22 cellular contexts compared by ENCODE assay signal in genomic region chr2:175769200-175769599, GRCh38.
DNase-seq lines count a peak whose midpoint lies in the region; ATAC-seq, FAIRE-seq and TF ChIP-seq lines count a peak whose summit lies in the region.
"Had no signal": no experiment of that assay in that cellular context is flagged by ENCODE, and none has a peak within 500 bp of the region (broad histone marks: within the 10 kb centered on the region; RNA-seq: fewer than 3 reads in every experiment).

No MANE protein-coding gene starts in this region.

- no peak overlapping the region for H2AFZ ChIP-seq in IMR-90 (replicated peaks; ENCODE audit: low read length, poor library complexity)
- H2AFZ ChIP-seq in K562 (ENCODE audit: low read depth, low read length): no peak overlapping the region
- H2AFZ ChIP-seq in keratinocyte (ENCODE audit: control insufficient read depth, low read length): no peak overlapping the region

- FAIRE-seq in K562 (lab: Jason Lieb, UNC) (no peak), keratinocyte (lab: Jason Lieb, UNC) (no peak)
- FAIRE-seq: GM12878, GM18507, H54 had no signal

- no peak overlapping the region for H3K4ac ChIP-seq in IMR-90 (ENCODE audit: low read depth, low read length)

- no peaks in the 10 kb centered on the region for H3K79me1 ChIP-seq in IMR-90 (ENCODE audit: low read depth in 1 of 2, low read length in 2 of 2)

- H3K18ac ChIP-seq in IMR-90 (ENCODE audit: low read depth, low read length): no peak overlapping the region

- POLR2A ChIA-PET in IMR-90 (lab: Charles Lee; ENCODE audit: unreplicated experiment) (no interaction called here), K562 (lab: Yijun Ruan, JAX) (no interaction called here)

- in situ Hi-C loops in IMR-90 (cut with MboI; ENCODE audit: low sequenced_read_pairs): no loop called here
- in situ Hi-C loops in K562 (cut with MboI): no loop called here

- ATAC-seq in IMR-90 (ENCODE audit: low read depth) (no peak), K562 (no peak), HG03175 (IDR thresholded peaks at IDR 0.05; ENCODE audit: unreplicated experiment) (no peak)
- ATAC-seq: GM12878, T-helper 17 cell had no signal

- no peak overlapping the region for H2BK5ac ChIP-seq in IMR-90 (ENCODE audit: low read depth, low read length, poor library complexity, severe bottlenecking)

- intact Hi-C loops in IMR-90 (cut with micrococcal nuclease): no loop called here
- intact Hi-C loops in K562 (cut with micrococcal nuclease): no loop called here
- intact Hi-C loops in colonic mucosa (cut with DNase I): no loop called here

- H4K20me1 ChIP-seq in IMR-90 (ENCODE audit: insufficient read depth, low read length): no peaks in the 10 kb centered on the region
- no peaks in the 10 kb centered on the region for H4K20me1 ChIP-seq in K562 (replicated peaks; ENCODE audit: control insufficient read depth, insufficient read depth, low read length)
- H4K20me1 ChIP-seq in keratinocyte (ENCODE audit: control insufficient read depth, extremely low read depth, insufficient read depth, low read length): no peaks in the 10 kb centered on the region

- DNase-seq in ELR (ENCODE audit: low read depth) (peak; percentile 10), IMR-90 (no peak), K562 (ENCODE audit: extremely low read depth in 1 of 4, low spot score in 3 of 4) (no peak), keratinocyte (ENCODE audit: low read depth, low spot score) (peak; percentile 13), right atrium auricular region (ENCODE audit: low spot score) (no peak), Kasumi-1 (lab: John Stamatoyannopoulos, UW) (no peak), colonic mucosa (no peak)
- DNase-seq: ACHN, AML-193, DND-41, GF-D8, HFFc6, MM.1S, NCI-H1092 treated with DMSO at 0.1 percent for 48 hours, NCI-H1694, NCI-H510A treated with DMSO at 0.1 percent for 48 hours, T-helper 17 cell had no signal

- H3K27me3 ChIP-seq in IMR-90 (ENCODE audit: control insufficient read depth, insufficient read depth, low read length) (no peaks in the 10 kb centered on the region; the same call in 1 of the 2 replicates), K562 (ENCODE audit: control insufficient read depth in 2 of 2, insufficient read depth in 2 of 2, low read length in 2 of 2) (peaks cover 8 to 17% of the 10 kb centered on the region in 2 experiments; a peak in 4 of 5 replicates), keratinocyte (ENCODE audit: control insufficient read depth, extremely low read depth, insufficient read depth, low read length) (no peaks in the 10 kb centered on the region), right atrium auricular region (no peaks in the 10 kb centered on the region), colonic mucosa (no peaks in the 10 kb centered on the region)

- no peak overlapping the region for H2AK9ac ChIP-seq in IMR-90 (replicated peaks; ENCODE audit: low read depth, low read length, poor library complexity)

- H3K9me3 ChIP-seq in IMR-90 (ENCODE audit: control insufficient read depth, insufficient read depth, low read length) (no peaks in the 10 kb centered on the region), K562 (replicated peaks; ENCODE audit: control insufficient read depth, insufficient read depth, low read depth, low read length) (no peaks in the 10 kb centered on the region), keratinocyte (ENCODE audit: control insufficient read depth, low read depth, low read length) (no peaks in the 10 kb centered on the region), right atrium auricular region (no peaks in the 10 kb centered on the region), colonic mucosa (no peaks in the 10 kb centered on the region)

- no peak overlapping the region for H2BK20ac ChIP-seq in IMR-90 (ENCODE audit: low read depth, low read length)

- TF ChIP-seq EP300 in K562 (IDR thresholded peaks at IDR 0.05; ENCODE audit: low read length): no peak

- TF ChIP-seq RAD21 in IMR-90 (IDR thresholded peaks at IDR 0.05; ENCODE audit: low read length) (no peak), K562 (CRISPR knock-in tag; conservative IDR thresholded peaks at IDR 0.05 in 1 of 2, IDR thresholded peaks at IDR 0.05 in 1 of 2) (no peak)

- no peak overlapping the region for H4K8ac ChIP-seq in IMR-90 (ENCODE audit: low read depth in 2 of 2, low read length in 2 of 2)

- dilution Hi-C loops in IMR-90 (cut with HindIII; ENCODE audit: low sequenced_read_pairs, unreplicated experiment): no loop called here
- dilution Hi-C loops in keratinocyte (cut with MboI; ENCODE audit: extremely low pct_ligation_motif_present, low sequenced_read_pairs): no loop called here

- H3K79me2 ChIP-seq in K562 (ENCODE audit: control insufficient read depth, insufficient read depth, low read length): no peaks in the 10 kb centered on the region
- H3K79me2 ChIP-seq in keratinocyte (ENCODE audit: control insufficient read depth, insufficient read depth, low read length): no peaks in the 10 kb centered on the region

- no CpG with 5 or more reads among the region's 1 CpG for WGBS in IMR-90 (ENCODE audit: extremely low coverage in 2 of 2, insufficient read length in 1 of 2), 2 experiments
- 5% methylated on average over 1 of the region's 1 CpG for WGBS in K562 (ENCODE audit: insufficient coverage, low coverage, missing lambda C conversion rate)

- no peak overlapping the region for H3K56ac ChIP-seq in IMR-90 (ENCODE audit: extremely low read depth, insufficient read depth, low read length)

- H2BK15ac ChIP-seq in IMR-90 (ENCODE audit: low read depth, low read length): no peak overlapping the region

- no peak overlapping the region for H2BK120ac ChIP-seq in IMR-90 (ENCODE audit: low read depth, low read length)

- no peak overlapping the region for H4K5ac ChIP-seq in IMR-90 (ENCODE audit: low read depth, low read length)

- H3K4me2 ChIP-seq in IMR-90 (ENCODE audit: low read depth, low read length): no peak overlapping the region
- H3K4me2 ChIP-seq in K562 (ENCODE audit: insufficient read depth, low read length): no peak overlapping the region
- H3K4me2 ChIP-seq in keratinocyte (ENCODE audit: control insufficient read depth, extremely low read depth, insufficient read depth, low read depth, low read length): no peak overlapping the region

- H3K36me3 ChIP-seq in IMR-90 (ENCODE audit: control insufficient read depth, insufficient read depth, low read length): no peaks in the 10 kb centered on the region
- H3K36me3 ChIP-seq in K562 (ENCODE audit: control insufficient read depth, insufficient read depth, low read length): no peaks in the 10 kb centered on the region
- no peaks in the 10 kb centered on the region for H3K36me3 ChIP-seq in keratinocyte (ENCODE audit: control insufficient read depth in 2 of 2, extremely low read depth in 1 of 2, insufficient read depth in 2 of 2, low read length in 2 of 2)
- no peaks in the 10 kb centered on the region for H3K36me3 ChIP-seq in right atrium auricular region
- H3K36me3 ChIP-seq in colonic mucosa: no peaks in the 10 kb centered on the region

- H3K27ac ChIP-seq in IMR-90 (ENCODE audit: insufficient read depth, low read length) (no peak overlapping the region), K562 (ENCODE audit: extremely low read depth, low read depth, low read length) (no peak overlapping the region), keratinocyte (ENCODE audit: control insufficient read depth, insufficient read depth, low read length) (no peak overlapping the region), right atrium auricular region (no peak overlapping the region), colonic mucosa (no peak overlapping the region)
- H3K27ac ChIP-seq: C4-2B had no signal

- no peak overlapping the region for H3K23ac ChIP-seq in IMR-90 (ENCODE audit: low read depth, low read length)

- H4K91ac ChIP-seq in IMR-90 (ENCODE audit: insufficient read depth, low read depth, low read length): no peak overlapping the region

- H3K9ac ChIP-seq in IMR-90 (ENCODE audit: low read depth, low read length) (no peak overlapping the region), K562 (ENCODE audit: insufficient read depth in 1 of 2, low read depth in 2 of 2, low read length in 2 of 2) (no peak overlapping the region), keratinocyte (ENCODE audit: control insufficient read depth, extremely low read depth, insufficient read depth, low read length) (no peak overlapping the region), colonic mucosa (ENCODE audit: low read depth in 2 of 2, low read length in 2 of 2) (no peak overlapping the region)

- no peak overlapping the region for H3K14ac ChIP-seq in IMR-90 (replicated peaks; ENCODE audit: low read depth, low read length)

- CTCF ChIA-PET in IMR-90 (lab: Yijun Ruan, JAX): no interaction called here
- CTCF ChIA-PET in K562 (lab: Yijun Ruan, JAX; ENCODE audit: low intra/inter-chr PET ratio): interaction anchor here (0.6 kb wide), 1 partner anchor 489 kb away, joined by 3 read pairs; no protein-coding TSS in a partner anchor

- BruUV-seq in IMR-90 (replicated peaks; lab: Mats Ljungman, UMichigan): no TSS peak
- BruUV-seq in K562 (replicated peaks; lab: Mats Ljungman, UMichigan): no TSS peak

- H3K4me1 ChIP-seq in IMR-90 (ENCODE audit: control insufficient read depth, insufficient read depth, low read length) (no peaks in the 10 kb centered on the region), K562 (replicated peaks in 1 of 2; ENCODE audit: control insufficient read depth in 2 of 2, insufficient read depth in 2 of 2, low read length in 2 of 2) (no peaks in the 10 kb centered on the region), keratinocyte (ENCODE audit: control insufficient read depth, extremely low read depth, insufficient read depth, low read length) (no peaks in the 10 kb centered on the region), right atrium auricular region (peaks cover 0 to 6% of the 10 kb centered on the region in 2 donors), colonic mucosa (no peaks in the 10 kb centered on the region)

- TF ChIP-seq CTCF in IMR-90 (conservative IDR thresholded peaks at IDR 0.05; ENCODE audit: low read depth, low read length) (no peak), K562 (IDR thresholded peaks at IDR 0.05 in 2 of 3, conservative IDR thresholded peaks at IDR 0.05 in 1 of 3; ENCODE audit: insufficient read depth in 2 of 3, low read depth in 1 of 3, low read length in 3 of 3) (no peak), keratinocyte (optimal IDR thresholded peaks at IDR 0.05 in 1 of 3, IDR thresholded peaks at IDR 0.05 in 1 of 3, conservative IDR thresholded peaks at IDR 0.05 in 1 of 3; ENCODE audit: extremely low read depth in 1 of 3, insufficient read depth in 2 of 3, low read length in 3 of 3) (no peak), right atrium auricular region (IDR thresholded peaks at IDR 0.05) (no peak), colonic mucosa (IDR thresholded peaks at IDR 0.05) (no peak)

- H2AK5ac ChIP-seq in IMR-90 (ENCODE audit: low read depth, low read length): no peak overlapping the region

- TF ChIP-seq POLR2A in IMR-90 (IDR thresholded peaks at IDR 0.05; ENCODE audit: low read depth, low read length) (no peak), K562 (conservative IDR thresholded peaks at IDR 0.05) (no peak)

- H3K9me1 ChIP-seq in IMR-90 (ENCODE audit: insufficient read depth, low read length): no peaks in the 10 kb centered on the region
- H3K9me1 ChIP-seq in K562 (ENCODE audit: control insufficient read depth, insufficient read depth, low read length): no peaks in the 10 kb centered on the region
- H3K9me1 ChIP-seq in keratinocyte (ENCODE audit: control insufficient read depth, extremely low read depth, insufficient read depth, low read length): no peaks in the 10 kb centered on the region

- H3K4me3 ChIP-seq in IMR-90 (ENCODE audit: insufficient read depth, low read depth, low read length): no peak overlapping the region
- no peak overlapping the region for H3K4me3 ChIP-seq in K562
- no peak overlapping the region for H3K4me3 ChIP-seq in keratinocyte (ENCODE audit: control insufficient read depth in 2 of 3, extremely low read depth in 1 of 3, insufficient read depth in 2 of 3, low read depth in 1 of 3, low read length in 3 of 3)
- H3K4me3 ChIP-seq in right atrium auricular region: no peak overlapping the region
- no peak overlapping the region for H3K4me3 ChIP-seq in colonic mucosa
- H3K4me3 ChIP-seq: GM12878 had no signal

Comparison
In these comparisons a context has a peak if more than half of its experiments do, and no peak if none do; other contexts are left out.
1. DNase-seq: peak in ELR (single experiment) and keratinocyte (single experiment); none in IMR-90 (single experiment), K562 (0 of 4), right atrium auricular region (single experiment), Kasumi-1 (0 of 2) and colonic mucosa (single experiment).